In the genomic region with DNA sequence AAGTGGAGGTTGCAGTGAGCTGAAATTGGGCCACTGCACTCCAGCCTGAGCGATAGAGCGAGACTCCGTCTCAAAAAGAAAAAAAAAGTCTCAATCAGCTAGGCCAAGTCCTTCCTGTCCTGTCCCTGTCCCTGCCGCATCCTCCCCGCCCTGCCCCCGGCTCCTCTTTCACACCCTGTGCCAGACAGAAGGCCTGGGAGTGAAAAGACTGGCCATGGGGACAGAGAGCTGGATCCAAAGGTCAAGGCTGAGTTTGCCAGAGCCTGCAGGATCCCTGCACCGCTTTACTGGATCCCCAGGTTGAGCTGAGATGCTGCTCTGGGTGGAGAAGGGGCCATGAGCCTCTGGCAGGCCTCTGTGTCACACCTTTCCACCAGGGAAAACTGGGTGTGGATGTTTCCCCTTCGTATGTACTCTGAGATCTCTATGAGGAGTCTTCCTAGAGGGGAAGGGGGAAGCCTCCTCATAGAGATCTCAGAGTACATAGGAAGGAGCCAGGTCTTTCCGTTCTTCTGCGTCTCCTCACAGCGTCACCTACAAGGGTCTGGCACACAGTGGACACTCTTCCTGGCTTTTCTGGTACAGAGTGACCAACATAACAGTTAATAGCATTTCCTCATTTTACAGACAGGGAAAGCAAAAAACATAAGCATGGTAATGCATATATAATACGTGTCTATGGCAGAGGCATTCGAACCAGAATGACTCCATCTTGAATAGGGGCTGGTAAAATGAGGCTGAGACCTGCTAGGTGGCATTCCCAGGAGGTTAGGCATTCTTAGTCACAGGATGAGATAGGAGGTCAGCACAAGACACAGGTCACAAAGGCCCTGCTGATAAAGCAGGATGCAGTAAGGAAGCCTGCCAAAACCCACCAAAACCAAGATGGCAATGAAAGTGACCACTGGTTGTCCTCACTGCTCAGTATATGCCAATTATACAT, we compare ENCODE assay signal across 1 cellular context.
TF ChIP-seq lines count a peak whose summit lies in the region.

No MANE protein-coding gene starts in this region.

TF ChIP-seq in HepG2, 621 proteins besides CTCF, POLR2A, EP300 and RAD21 (continued from another document and continues in another):
- TF ChIP-seq THRA (CRISPR knock-in tag; IDR thresholded peaks at IDR 0.05; ENCODE audit: borderline replicate concordance) = 0 out of 2 replicates have a peak, but pooled peaks have one; percentile 32
- no peak for TF ChIP-seq SOX6 (IDR thresholded peaks at IDR 0.05)
- peak; percentile 74 for TF ChIP-seq SOX6 (CRISPR knock-in tag; IDR thresholded peaks at IDR 0.05)
- TF ChIP-seq MNT (IDR thresholded peaks at IDR 0.05) = no peak
- TF ChIP-seq PHF20 (CRISPR knock-in tag; IDR thresholded peaks at IDR 0.05) = peak; percentile 46
- TF ChIP-seq, protein P1, sequence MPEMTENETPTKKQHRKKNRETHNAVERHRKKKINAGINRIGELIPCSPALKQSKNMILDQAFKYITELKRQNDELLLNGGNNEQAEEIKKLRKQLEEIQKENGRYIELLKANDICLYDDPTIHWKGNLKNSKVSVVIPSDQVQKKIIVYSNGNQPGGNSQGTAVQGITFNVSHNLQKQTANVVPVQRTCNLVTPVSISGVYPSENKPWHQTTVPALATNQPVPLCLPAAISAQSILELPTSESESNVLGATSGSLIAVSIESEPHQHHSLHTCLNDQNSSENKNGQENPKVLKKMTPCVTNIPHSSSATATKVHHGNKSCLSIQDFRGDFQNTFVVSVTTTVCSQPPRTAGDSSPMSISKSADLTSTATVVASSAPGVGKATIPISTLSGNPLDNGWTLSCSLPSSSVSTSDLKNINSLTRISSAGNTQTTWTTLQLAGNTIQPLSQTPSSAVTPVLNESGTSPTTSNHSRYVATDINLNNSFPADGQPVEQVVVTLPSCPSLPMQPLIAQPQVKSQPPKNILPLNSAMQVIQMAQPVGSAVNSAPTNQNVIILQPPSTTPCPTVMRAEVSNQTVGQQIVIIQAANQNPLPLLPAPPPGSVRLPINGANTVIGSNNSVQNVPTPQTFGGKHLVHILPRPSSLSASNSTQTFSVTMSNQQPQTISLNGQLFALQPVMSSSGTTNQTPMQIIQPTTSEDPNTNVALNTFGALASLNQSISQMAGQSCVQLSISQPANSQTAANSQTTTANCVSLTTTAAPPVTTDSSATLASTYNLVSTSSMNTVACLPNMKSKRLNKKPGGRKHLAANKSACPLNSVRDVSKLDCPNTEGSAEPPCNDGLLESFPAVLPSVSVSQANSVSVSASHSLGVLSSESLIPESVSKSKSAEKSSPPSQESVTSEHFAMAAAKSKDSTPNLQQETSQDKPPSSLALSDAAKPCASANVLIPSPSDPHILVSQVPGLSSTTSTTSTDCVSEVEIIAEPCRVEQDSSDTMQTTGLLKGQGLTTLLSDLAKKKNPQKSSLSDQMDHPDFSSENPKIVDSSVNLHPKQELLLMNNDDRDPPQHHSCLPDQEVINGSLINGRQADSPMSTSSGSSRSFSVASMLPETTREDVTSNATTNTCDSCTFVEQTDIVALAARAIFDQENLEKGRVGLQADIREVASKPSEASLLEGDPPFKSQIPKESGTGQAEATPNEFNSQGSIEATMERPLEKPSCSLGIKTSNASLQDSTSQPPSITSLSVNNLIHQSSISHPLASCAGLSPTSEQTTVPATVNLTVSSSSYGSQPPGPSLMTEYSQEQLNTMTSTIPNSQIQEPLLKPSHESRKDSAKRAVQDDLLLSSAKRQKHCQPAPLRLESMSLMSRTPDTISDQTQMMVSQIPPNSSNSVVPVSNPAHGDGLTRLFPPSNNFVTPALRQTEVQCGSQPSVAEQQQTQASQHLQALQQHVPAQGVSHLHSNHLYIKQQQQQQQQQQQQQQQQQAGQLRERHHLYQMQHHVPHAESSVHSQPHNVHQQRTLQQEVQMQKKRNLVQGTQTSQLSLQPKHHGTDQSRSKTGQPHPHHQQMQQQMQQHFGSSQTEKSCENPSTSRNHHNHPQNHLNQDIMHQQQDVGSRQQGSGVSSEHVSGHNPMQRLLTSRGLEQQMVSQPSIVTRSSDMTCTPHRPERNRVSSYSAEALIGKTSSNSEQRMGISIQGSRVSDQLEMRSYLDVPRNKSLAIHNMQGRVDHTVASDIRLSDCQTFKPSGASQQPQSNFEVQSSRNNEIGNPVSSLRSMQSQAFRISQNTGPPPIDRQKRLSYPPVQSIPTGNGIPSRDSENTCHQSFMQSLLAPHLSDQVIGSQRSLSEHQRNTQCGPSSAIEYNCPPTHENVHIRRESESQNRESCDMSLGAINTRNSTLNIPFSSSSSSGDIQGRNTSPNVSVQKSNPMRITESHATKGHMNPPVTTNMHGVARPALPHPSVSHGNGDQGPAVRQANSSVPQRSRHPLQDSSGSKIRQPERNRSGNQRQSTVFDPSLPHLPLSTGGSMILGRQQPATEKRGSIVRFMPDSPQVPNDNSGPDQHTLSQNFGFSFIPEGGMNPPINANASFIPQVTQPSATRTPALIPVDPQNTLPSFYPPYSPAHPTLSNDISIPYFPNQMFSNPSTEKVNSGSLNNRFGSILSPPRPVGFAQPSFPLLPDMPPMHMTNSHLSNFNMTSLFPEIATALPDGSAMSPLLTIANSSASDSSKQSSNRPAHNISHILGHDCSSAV (CRISPR knock-in tag; IDR thresholded peaks at IDR 0.05; ENCODE audit: borderline replicate concordance) = no peak
- peak; percentile 82; the same call in 1 of the 2 replicates for TF ChIP-seq NCOR1 (IDR thresholded peaks at IDR 0.05; ENCODE audit: borderline replicate concordance, low read length)
- no peak for TF ChIP-seq ZNF883 (CRISPR knock-in tag; IDR thresholded peaks at IDR 0.05; ENCODE audit: not compliant biosample characterization)
- TF ChIP-seq ZNF142 (CRISPR knock-in tag; IDR thresholded peaks at IDR 0.05) = no peak
- 0 out of 2 replicates have a peak, but pooled peaks have one; percentile 36 for TF ChIP-seq MEIS2 (CRISPR knock-in tag; IDR thresholded peaks at IDR 0.05)
- TF ChIP-seq HOXA3 (CRISPR knock-in tag; IDR thresholded peaks at IDR 0.05) = peak; percentile 70
- TF ChIP-seq KLF12 (CRISPR knock-in tag; IDR thresholded peaks at IDR 0.05; ENCODE audit: borderline replicate concordance) = 0 out of 2 replicates have a peak, but pooled peaks have one; percentile 37
- TF ChIP-seq ZFY (CRISPR knock-in tag; IDR thresholded peaks at IDR 0.05) = peak; percentile 60; the same call in 1 of the 2 replicates
- no peak for TF ChIP-seq GZF1 (CRISPR knock-in tag; IDR thresholded peaks at IDR 0.05)
- TF ChIP-seq, protein P2, sequence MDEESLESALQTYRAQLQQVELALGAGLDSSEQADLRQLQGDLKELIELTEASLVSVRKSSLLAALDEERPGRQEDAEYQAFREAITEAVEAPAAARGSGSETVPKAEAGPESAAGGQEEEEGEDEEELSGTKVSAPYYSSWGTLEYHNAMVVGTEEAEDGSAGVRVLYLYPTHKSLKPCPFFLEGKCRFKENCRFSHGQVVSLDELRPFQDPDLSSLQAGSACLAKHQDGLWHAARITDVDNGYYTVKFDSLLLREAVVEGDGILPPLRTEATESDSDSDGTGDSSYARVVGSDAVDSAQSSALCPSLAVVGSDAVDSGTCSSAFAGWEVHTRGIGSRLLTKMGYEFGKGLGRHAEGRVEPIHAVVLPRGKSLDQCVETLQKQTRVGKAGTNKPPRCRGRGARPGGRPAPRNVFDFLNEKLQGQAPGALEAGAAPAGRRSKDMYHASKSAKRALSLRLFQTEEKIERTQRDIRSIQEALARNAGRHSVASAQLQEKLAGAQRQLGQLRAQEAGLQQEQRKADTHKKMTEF (CRISPR knock-in tag; IDR thresholded peaks at IDR 0.05) = 0 out of 2 replicates have a peak, but pooled peaks have one; percentile 17
- peak; percentile 67 for TF ChIP-seq BCL6 (CRISPR knock-in tag; IDR thresholded peaks at IDR 0.05)
- TF ChIP-seq ZNF431 (CRISPR knock-in tag; IDR thresholded peaks at IDR 0.05; ENCODE audit: borderline replicate concordance, low read depth) = peak; percentile 72; the same call in 1 of the 2 replicates
- TF ChIP-seq ZNF709 (CRISPR knock-in tag; IDR thresholded peaks at IDR 0.05) = no peak
- TF ChIP-seq, protein P3, sequence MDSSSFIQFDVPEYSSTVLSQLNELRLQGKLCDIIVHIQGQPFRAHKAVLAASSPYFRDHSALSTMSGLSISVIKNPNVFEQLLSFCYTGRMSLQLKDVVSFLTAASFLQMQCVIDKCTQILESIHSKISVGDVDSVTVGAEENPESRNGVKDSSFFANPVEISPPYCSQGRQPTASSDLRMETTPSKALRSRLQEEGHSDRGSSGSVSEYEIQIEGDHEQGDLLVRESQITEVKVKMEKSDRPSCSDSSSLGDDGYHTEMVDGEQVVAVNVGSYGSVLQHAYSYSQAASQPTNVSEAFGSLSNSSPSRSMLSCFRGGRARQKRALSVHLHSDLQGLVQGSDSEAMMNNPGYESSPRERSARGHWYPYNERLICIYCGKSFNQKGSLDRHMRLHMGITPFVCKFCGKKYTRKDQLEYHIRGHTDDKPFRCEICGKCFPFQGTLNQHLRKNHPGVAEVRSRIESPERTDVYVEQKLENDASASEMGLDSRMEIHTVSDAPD (CRISPR knock-in tag; IDR thresholded peaks at IDR 0.05) = no peak
- no peak for TF ChIP-seq ZSCAN29 (CRISPR knock-in tag; conservative IDR thresholded peaks at IDR 0.05)
- TF ChIP-seq, protein P4, sequence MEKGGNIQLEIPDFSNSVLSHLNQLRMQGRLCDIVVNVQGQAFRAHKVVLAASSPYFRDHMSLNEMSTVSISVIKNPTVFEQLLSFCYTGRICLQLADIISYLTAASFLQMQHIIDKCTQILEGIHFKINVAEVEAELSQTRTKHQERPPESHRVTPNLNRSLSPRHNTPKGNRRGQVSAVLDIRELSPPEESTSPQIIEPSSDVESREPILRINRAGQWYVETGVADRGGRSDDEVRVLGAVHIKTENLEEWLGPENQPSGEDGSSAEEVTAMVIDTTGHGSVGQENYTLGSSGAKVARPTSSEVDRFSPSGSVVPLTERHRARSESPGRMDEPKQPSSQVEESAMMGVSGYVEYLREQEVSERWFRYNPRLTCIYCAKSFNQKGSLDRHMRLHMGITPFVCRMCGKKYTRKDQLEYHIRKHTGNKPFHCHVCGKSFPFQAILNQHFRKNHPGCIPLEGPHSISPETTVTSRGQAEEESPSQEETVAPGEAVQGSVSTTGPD (CRISPR knock-in tag; IDR thresholded peaks at IDR 0.05) = 0 out of 2 replicates have a peak, but pooled peaks have one; percentile 58
- TF ChIP-seq, protein P5, sequence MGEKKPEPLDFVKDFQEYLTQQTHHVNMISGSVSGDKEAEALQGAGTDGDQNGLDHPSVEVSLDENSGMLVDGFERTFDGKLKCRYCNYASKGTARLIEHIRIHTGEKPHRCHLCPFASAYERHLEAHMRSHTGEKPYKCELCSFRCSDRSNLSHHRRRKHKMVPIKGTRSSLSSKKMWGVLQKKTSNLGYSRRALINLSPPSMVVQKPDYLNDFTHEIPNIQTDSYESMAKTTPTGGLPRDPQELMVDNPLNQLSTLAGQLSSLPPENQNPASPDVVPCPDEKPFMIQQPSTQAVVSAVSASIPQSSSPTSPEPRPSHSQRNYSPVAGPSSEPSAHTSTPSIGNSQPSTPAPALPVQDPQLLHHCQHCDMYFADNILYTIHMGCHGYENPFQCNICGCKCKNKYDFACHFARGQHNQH (CRISPR knock-in tag; IDR thresholded peaks at IDR 0.05) = peak; percentile 53; the same call in 1 of the 2 replicates
- no peak for TF ChIP-seq SNAPC5 (CRISPR knock-in tag; IDR thresholded peaks at IDR 0.05; ENCODE audit: borderline replicate concordance)
- peak; percentile 74 for TF ChIP-seq ZFX (CRISPR knock-in tag; IDR thresholded peaks at IDR 0.05; ENCODE audit: low read depth)
